Comparison of ENCODE assay signal across 8 cellular contexts in genomic region chr11:69449320-69450063, GRCh38. TPM values are rescaled to one million over a fixed set of nuclear protein-coding genes. Genes with fewer than 3 reads are reported as not detected.
A peak's percentile ranks its signal among the peaks of the same experiment; 100 is the strongest.
DNase-seq lines count a peak whose midpoint lies in the region; ATAC-seq and TF ChIP-seq lines count a peak whose summit lies in the region.

No MANE protein-coding gene starts in this region.

- no peak for TF ChIP-seq POLR2A in esophagus squamous epithelium (IDR thresholded peaks at IDR 0.05)

- H3K27me3 ChIP-seq in SJSA1 (replicated peaks) = no peaks in the 10 kb centered on the region
- H3K27me3 ChIP-seq in esophagus squamous epithelium = no peaks in the 10 kb centered on the region

- H3K4me3 ChIP-seq in SJSA1 (no peak overlapping the region), fibroblast of the aortic adventitia (ENCODE audit: low read depth, low read length) (no peak overlapping the region), esophagus squamous epithelium (no peak overlapping the region)

- DNase-seq in CD14-positive monocyte (ENCODE audit: low spot score) (peak; percentile 62), SJSA1 (ENCODE audit: low read depth in 1 of 2, low spot score in 2 of 2) (peak; percentile 64 to 85), fibroblast of the aortic adventitia (ENCODE audit: low read depth) (peak; percentile 15), omental fat pad (ENCODE audit: low spot score) (no peak), esophagus squamous epithelium (lab: John Stamatoyannopoulos, UW) (no peak), GM10266 (ENCODE audit: extremely low spot score) (no peak)
- DNase-seq in activated T-helper 1 cell treated with anti-CD3 and anti-CD28 coated beads, Interleukin-12 subunit alpha, Interleukin-12 subunit beta, Interleukin-2, Interleukin-4 antibody, amounts not matched to agents 30 ng/mL and 10 ng/mL and 1 ng/mL, durations not matched to agents 14 hours and 24 hours and 36 hours (ENCODE audit: low spot score) = no peak

- H3K4me3 Mint-ChIP-seq in CD14-positive monocyte = peak overlapping the region in 1 of 2 donors; percentile 66
- H3K4me3 Mint-ChIP-seq in activated T-helper 1 cell treated with anti-CD3 and anti-CD28 coated beads, Interleukin-12 subunit alpha, Interleukin-12 subunit beta, Interleukin-2, Interleukin-4 antibody, amounts not matched to agents 30 ng/mL and 10 ng/mL and 1 ng/mL, durations not matched to agents 14 hours and 24 hours and 36 hours = no peak overlapping the region

- H3K36me3 ChIP-seq in SJSA1 (no peaks in the 10 kb centered on the region), esophagus squamous epithelium (no peaks in the 10 kb centered on the region)

- peaks cover 36% of the 10 kb centered on the region for H3K4me1 Mint-ChIP-seq in CD14-positive monocyte
- no peaks in the 10 kb centered on the region for H3K4me1 Mint-ChIP-seq in activated T-helper 1 cell treated with anti-CD3 and anti-CD28 coated beads, Interleukin-12 subunit alpha, Interleukin-12 subunit beta, Interleukin-2, Interleukin-4 antibody, amounts not matched to agents 30 ng/mL and 10 ng/mL and 1 ng/mL, durations not matched to agents 14 hours and 24 hours and 36 hours (ENCODE audit: low read depth)

- H3K4me1 ChIP-seq in SJSA1 (replicated peaks) (peaks cover 27% of the 10 kb centered on the region), esophagus squamous epithelium (peaks cover 0 to 52% (median 4%) of the 10 kb centered on the region in 3 donors)

- H3K9me3 Mint-ChIP-seq in CD14-positive monocyte = peaks cover 0 to 9% (median 2%) of the 10 kb centered on the region in 7 donors
- H3K9me3 Mint-ChIP-seq in activated T-helper 1 cell treated with anti-CD3 and anti-CD28 coated beads, Interleukin-12 subunit alpha, Interleukin-12 subunit beta, Interleukin-2, Interleukin-4 antibody, amounts not matched to agents 30 ng/mL and 10 ng/mL and 1 ng/mL, durations not matched to agents 14 hours and 24 hours and 36 hours = no peaks in the 10 kb centered on the region

- no peak for TF ChIP-seq CTCF in CD14-positive monocyte (IDR thresholded peaks at IDR 0.05)
- no peak for TF ChIP-seq CTCF in fibroblast of the aortic adventitia (IDR thresholded peaks at IDR 0.05; ENCODE audit: insufficient read depth, low read length)
- TF ChIP-seq CTCF in omental fat pad (IDR thresholded peaks at IDR 0.05) = no peak
- TF ChIP-seq CTCF in esophagus squamous epithelium (IDR thresholded peaks at IDR 0.05) = no peak
- no peak for TF ChIP-seq CTCF in GM10266 (IDR thresholded peaks at IDR 0.05; ENCODE audit: control insufficient read depth, insufficient read depth, low read depth, missing control alignments)

- H3K27ac Mint-ChIP-seq in CD14-positive monocyte = no peak overlapping the region
- no peak overlapping the region for H3K27ac Mint-ChIP-seq in activated T-helper 1 cell treated with anti-CD3 and anti-CD28 coated beads, Interleukin-12 subunit alpha, Interleukin-12 subunit beta, Interleukin-2, Interleukin-4 antibody, amounts not matched to agents 30 ng/mL and 10 ng/mL and 1 ng/mL, durations not matched to agents 14 hours and 24 hours and 36 hours

- WGBS in esophagus squamous epithelium, 2 donors = 58 to 59% methylated on average over 12 to 16 of the region's 29 CpGs

- H3K27ac ChIP-seq in SJSA1 (no peak overlapping the region), esophagus squamous epithelium (peak overlapping the region in 2 of 4 donors; percentile 50 to 72)

- ATAC-seq in omental fat pad (ENCODE audit: low FRiP score) (peak; percentile 32), HG03460 (IDR thresholded peaks at IDR 0.05; ENCODE audit: unreplicated experiment) (no peak)

- H3K9me3 ChIP-seq in SJSA1 (replicated peaks) (no peaks in the 10 kb centered on the region; the same call in 1 of the 2 replicates), esophagus squamous epithelium (no peaks in the 10 kb centered on the region)

- H3K36me3 Mint-ChIP-seq in CD14-positive monocyte = peaks cover 0 to 2% of the 10 kb centered on the region in 2 donors
- no peaks in the 10 kb centered on the region for H3K36me3 Mint-ChIP-seq in activated T-helper 1 cell treated with anti-CD3 and anti-CD28 coated beads, Interleukin-12 subunit alpha, Interleukin-12 subunit beta, Interleukin-2, Interleukin-4 antibody, amounts not matched to agents 30 ng/mL and 10 ng/mL and 1 ng/mL, durations not matched to agents 14 hours and 24 hours and 36 hours (ENCODE audit: low read depth)

- intact Hi-C loops in CD14-positive monocyte (cut with micrococcal nuclease) (no loop called here), esophagus squamous epithelium (cut with DNase I) (no loop called here)
- intact Hi-C loops in activated T-helper 1 cell treated with anti-CD3 and anti-CD28 coated beads, Interleukin-12 subunit alpha, Interleukin-12 subunit beta, Interleukin-2, Interleukin-4 antibody, amounts not matched to agents 30 ng/mL and 10 ng/mL and 1 ng/mL, durations not matched to agents 14 hours and 24 hours and 36 hours (cut with micrococcal nuclease) = no loop called here

- peaks cover 43 to 62% (median 52%) of the 10 kb centered on the region in 3 donors for H3K27me3 Mint-ChIP-seq in CD14-positive monocyte (ENCODE audit: low read depth in 3 of 3)
- peaks cover 6% of the 10 kb centered on the region for H3K27me3 Mint-ChIP-seq in activated T-helper 1 cell treated with anti-CD3 and anti-CD28 coated beads, Interleukin-12 subunit alpha, Interleukin-12 subunit beta, Interleukin-2, Interleukin-4 antibody, amounts not matched to agents 30 ng/mL and 10 ng/mL and 1 ng/mL, durations not matched to agents 14 hours and 24 hours and 36 hours (ENCODE audit: insufficient read depth)

RNA-seq across cellular contexts. Expression of gene LINC01488, which starts 32.0 kb away (rescaled TPM):
- not detected for polyA plus RNA-seq in CD14-positive monocyte
- total RNA-seq in SJSA1 (2014; rRNA removed; shearing (Covaris generic)) = 0.05 TPM in 1 of 2 replicates, not detected in the other
- total RNA-seq in fibroblast of the aortic adventitia (ENCODE audit: low replicate concordance) (not detected in 2 replicates), omental fat pad (not detected), esophagus squamous epithelium (not detected)
- total RNA-seq in activated T-helper 1 cell treated with anti-CD3 and anti-CD28 coated beads, Interleukin-12 subunit alpha, Interleukin-12 subunit beta, Interleukin-2, Interleukin-4 antibody, amounts not matched to agents 30 ng/mL and 10 ng/mL and 1 ng/mL, durations not matched to agents 14 hours and 24 hours and 36 hours = not detected in 2 replicates

Comparison
In these comparisons a context has a peak if more than half of its experiments do, and no peak if none do; other contexts are left out.
1. DNase-seq: peak in CD14-positive monocyte (single experiment), SJSA1 (2 of 2) and fibroblast of the aortic adventitia (single experiment); none in omental fat pad (single experiment), esophagus squamous epithelium (single experiment), activated T-helper 1 cell treated with anti-CD3 and anti-CD28 coated beads, Interleukin-12 subunit alpha, Interleukin-12 subunit beta, Interleukin-2, Interleukin-4 antibody, amounts not matched to agents 30 ng/mL and 10 ng/mL and 1 ng/mL, durations not matched to agents 14 hours and 24 hours and 36 hours (single experiment) and GM10266 (single experiment).